16 cellular contexts compared by ENCODE assay signal in genomic region chrY:7769790-7770375, GRCh38.
DNase-seq lines count a peak whose midpoint lies in the region; ATAC-seq, FAIRE-seq and TF ChIP-seq lines count a peak whose summit lies in the region.
"Had no signal": no experiment of that assay in that cellular context is flagged by ENCODE, and none has a peak within 500 bp of the region (broad histone marks: within the 10 kb centered on the region; RNA-seq: fewer than 3 reads in every experiment).

No MANE protein-coding gene starts in this region.

- TF ChIP-seq CTCF in RWPE1 (conservative IDR thresholded peaks at IDR 0.05; ENCODE audit: low read depth) (no peak), epithelial cell of proximal tubule (conservative IDR thresholded peaks at IDR 0.05; ENCODE audit: low read depth, low read length) (no peak)

- no peak overlapping the region for H3K27ac ChIP-seq in RWPE1
- H3K27ac ChIP-seq: C4-2B had no signal

- DNase-seq in EL (peak; percentile 2), RWPE1 (ENCODE audit: low spot score) (peak; percentile 0), epithelial cell of proximal tubule (ENCODE audit: low read depth) (peak; percentile 19), renal cortical epithelial cell (ENCODE audit: low read depth) (peak; percentile 69), NCI-H510A treated with DMSO at 0.1 percent for 48 hours (lab: John Stamatoyannopoulos, UW) (no peak), H54 (ENCODE audit: insufficient read length, low spot score) (no peak)
- DNase-seq: DMS53, Kasumi-1, NCI-H1105 treated with DMSO at 0.1 percent for 48 hours, NCI-H187, PC-3, SW 1271 had no signal

- H3K4me3 ChIP-seq in epithelial cell of proximal tubule (ENCODE audit: low read depth, low read length): no peak overlapping the region

- no peak for TF ChIP-seq POLR2A in H54 (IDR thresholded peaks at IDR 0.05; ENCODE audit: low read depth, low read length)

- FAIRE-seq in H54 (lab: Jason Lieb, UNC): no peak
- FAIRE-seq: HTR-8/SVneo had no signal

- CTCF ChIA-PET in RWPE1 (lab: Yijun Ruan, JAX): no interaction called here

- ATAC-seq in HG03095 (IDR thresholded peaks at IDR 0.05; ENCODE audit: unreplicated experiment) (no peak), GM18870 (IDR thresholded peaks at IDR 0.05; ENCODE audit: unreplicated experiment) (no peak)
- ATAC-seq: PC-3 had no signal

- POLR2A ChIA-PET in RWPE1 (lab: Yijun Ruan, JAX; ENCODE audit: low non-redundant PET): no interaction called here

Comparison
In these comparisons a context has a peak if more than half of its experiments do, and no peak if none do; other contexts are left out.
1. DNase-seq: peak in EL (single experiment), RWPE1 (single experiment), epithelial cell of proximal tubule (single experiment) and renal cortical epithelial cell (single experiment); none in NCI-H510A treated with DMSO at 0.1 percent for 48 hours (single experiment) and H54 (single experiment).